Comparison of ENCODE assay signal across 12 cellular contexts in the genomic region with DNA sequence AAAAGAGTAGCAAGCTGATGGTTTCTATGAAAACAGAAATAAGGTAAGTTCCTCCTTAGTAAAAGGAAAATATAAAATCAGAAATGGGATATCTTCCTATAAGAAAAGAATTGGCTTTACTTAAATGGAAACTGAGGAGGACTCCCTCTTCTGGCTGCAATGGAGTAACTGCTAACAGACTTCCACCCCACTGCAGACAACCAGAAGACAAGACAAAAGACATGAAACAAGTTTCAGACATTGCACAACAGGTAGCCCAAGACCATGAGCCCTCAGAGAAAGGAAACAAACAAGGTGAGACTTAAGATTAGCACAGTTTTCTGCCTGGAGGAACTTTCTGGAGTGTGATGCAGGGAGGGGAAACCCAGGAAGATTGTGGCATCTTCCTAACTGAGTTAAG. TPM values are rescaled to one million over a fixed set of nuclear protein-coding genes. Genes with fewer than 3 reads are reported as not detected.
A peak's percentile ranks its signal among the peaks of the same experiment; 100 is the strongest.
DNase-seq lines count a peak whose midpoint lies in the region; ATAC-seq and TF ChIP-seq lines count a peak whose summit lies in the region.
"Had no signal": no experiment of that assay in that cellular context is flagged by ENCODE, and none has a peak within 500 bp of the region (broad histone marks: within the 10 kb centered on the region; RNA-seq: fewer than 3 reads in every experiment).

No MANE protein-coding gene starts in this region.

- peak overlapping the region; percentile 96 for H2AFZ ChIP-seq in H9 (ENCODE audit: low read length)

- POLR2A ChIA-PET in AG04449 (lab: Yijun Ruan, JAX), result no interaction called here

- no peak overlapping the region for H3K4me2 ChIP-seq in H9 (ENCODE audit: insufficient read depth, insufficient read length, low read length)

- no peak overlapping the region for H2BK20ac ChIP-seq in H9 (ENCODE audit: low read depth, low read length, poor library complexity, severe bottlenecking)

- no peak overlapping the region for H4K91ac ChIP-seq in H9 (ENCODE audit: insufficient read length, low read depth, low read length)

- H3K9ac ChIP-seq in H9 (ENCODE audit: extremely low read depth, insufficient read length, low read length) (no peak overlapping the region), SK-N-MC (ENCODE audit: insufficient read length) (peak overlapping the region; percentile 28)

- H2AK5ac ChIP-seq in H9 (ENCODE audit: insufficient read length, low read length), result no peak overlapping the region

- H3K36me3 ChIP-seq in SK-N-MC (ENCODE audit: insufficient read depth, low read length), result no peaks in the 10 kb centered on the region
- no peaks in the 10 kb centered on the region for H3K36me3 ChIP-seq in vagina
- H3K36me3 ChIP-seq in esophagus squamous epithelium, result no peaks in the 10 kb centered on the region
- H3K36me3 ChIP-seq: spleen, thoracic aorta had no signal

- no peak overlapping the region; a peak in 1 of 7 replicates for H3K27ac Mint-ChIP-seq in H9

- H3K27ac ChIP-seq in H9 (ENCODE audit: insufficient read length, low read depth, low read length) (no peak overlapping the region), SK-N-MC (no peak overlapping the region), vagina (no peak overlapping the region), esophagus squamous epithelium (no peak overlapping the region)
- H3K27ac ChIP-seq: spleen, thoracic aorta had no signal

- intact Hi-C loops in vagina (cut with DNase I), result no loop called here
- intact Hi-C loops in esophagus squamous epithelium (cut with DNase I), result no loop called here

- H3K23me2 ChIP-seq in H9 (ENCODE audit: insufficient read length, low read depth, low read length, poor library complexity, severe bottlenecking), result no peaks in the 10 kb centered on the region

- no peak overlapping the region for H3K4ac ChIP-seq in H9 (ENCODE audit: low read depth, low read length)

- no peaks in the 10 kb centered on the region for H3K79me2 ChIP-seq in H9 (ENCODE audit: insufficient read depth, low read length)

- H3K4me3 Mint-ChIP-seq in H9, result no peak overlapping the region

- peaks cover 8% of the 10 kb centered on the region in 2 experiments for H3K4me1 Mint-ChIP-seq in H9

- no peak overlapping the region for H3K23ac ChIP-seq in H9 (ENCODE audit: insufficient read length, low read depth, low read length)

- no peak overlapping the region for H2BK5ac ChIP-seq in H9 (ENCODE audit: insufficient read length, low read length)

- H3K9me3 Mint-ChIP-seq in H9, result peaks cover 0 to 2% of the 10 kb centered on the region in 2 experiments; a peak in 2 of 5 replicates

- H3K4me1 ChIP-seq in H9 (ENCODE audit: insufficient read depth, low read length), result no peaks in the 10 kb centered on the region
- no peaks in the 10 kb centered on the region for H3K4me1 ChIP-seq in vagina
- H3K4me1 ChIP-seq in esophagus squamous epithelium, result peaks cover 0 to 3% (median 0%) of the 10 kb centered on the region in 3 donors
- H3K4me1 ChIP-seq: spleen had no signal

- H3K18ac ChIP-seq in H9 (ENCODE audit: insufficient read length, low read depth, low read length), result no peak overlapping the region

- no peak overlapping the region for H2BK12ac ChIP-seq in H9 (ENCODE audit: insufficient read length, low read depth, low read length)

- H3K27me3 Mint-ChIP-seq in H9 (ENCODE audit: low read depth), result no peaks in the 10 kb centered on the region; the same call in 1 of the 2 replicates

- H4K8ac ChIP-seq in H9 (replicated peaks; ENCODE audit: insufficient read length, low read depth, low read length), result no peak overlapping the region

- TF ChIP-seq POLR2A in vagina (IDR thresholded peaks at IDR 0.05) (no peak), esophagus squamous epithelium (IDR thresholded peaks at IDR 0.05) (no peak)

- no peak overlapping the region for H3T11ph ChIP-seq in H9 (ENCODE audit: low read length)

- no peaks in the 10 kb centered on the region for H3K36me3 Mint-ChIP-seq in H9 (ENCODE audit: insufficient read depth in 1 of 3, low read depth in 3 of 3)

- no peak overlapping the region for H2BK120ac ChIP-seq in H9 (ENCODE audit: low read depth, low read length, poor library complexity, severe bottlenecking)

- no peak overlapping the region for H2BK15ac ChIP-seq in H9 (ENCODE audit: low read depth, low read length)

- H3K4me3 ChIP-seq in AG04449 (ENCODE audit: low read depth, low read length), result no peak overlapping the region
- no peak overlapping the region for H3K4me3 ChIP-seq in SK-N-MC
- no peak overlapping the region for H3K4me3 ChIP-seq in fibroblast of pulmonary artery (replicated peaks; ENCODE audit: low read depth, low read length)
- no peak overlapping the region for H3K4me3 ChIP-seq in vagina
- H3K4me3 ChIP-seq in esophagus squamous epithelium, result no peak overlapping the region
- H3K4me3 ChIP-seq: spleen, thoracic aorta had no signal

- no peak overlapping the region for H3K14ac ChIP-seq in H9 (ENCODE audit: insufficient read depth, low read length)

- TF ChIP-seq CTCF in AG04449 (IDR thresholded peaks at IDR 0.05; ENCODE audit: insufficient read depth, low read length, missing control alignments), result peak; percentile 55
- TF ChIP-seq CTCF in H9 (conservative IDR thresholded peaks at IDR 0.05), result peak; percentile 75
- peak; percentile 74 for TF ChIP-seq CTCF in fibroblast of pulmonary artery (IDR thresholded peaks at IDR 0.05; ENCODE audit: low read length, missing control alignments)
- no peak for TF ChIP-seq CTCF in vagina (IDR thresholded peaks at IDR 0.05)
- peak in 2 of 6 experiments; percentile 21 to 37 for TF ChIP-seq CTCF in esophagus squamous epithelium (IDR thresholded peaks at IDR 0.05)

- DNase-seq in AG04449 (ENCODE audit: low read depth, low spot score) (no peak), H9 (no peak), SK-N-MC (ENCODE audit: low read depth, low spot score) (no peak), fibroblast of pulmonary artery (ENCODE audit: low read depth) (peak; percentile 69), vagina (ENCODE audit: extremely low spot score in 2 of 2) (no peak), CD1c-positive myeloid dendritic cell (ENCODE audit: extremely low spot score) (no peak), esophagus squamous epithelium (lab: John Stamatoyannopoulos, UW) (no peak)
- DNase-seq: activated T-cell treated with anti-CD3 and anti-CD28 coated beads, Interleukin-2, amount 50 U/mL, for 48 hours; NCI-H446; spleen had no signal

- no peak for ATAC-seq in HG02610 (IDR thresholded peaks at IDR 0.05; ENCODE audit: unreplicated experiment)

- H3K27me3 ChIP-seq in H9 (ENCODE audit: insufficient read depth, low read length) (no peaks in the 10 kb centered on the region), vagina (no peaks in the 10 kb centered on the region), esophagus squamous epithelium (peaks cover 0 to 4% (median 0%) of the 10 kb centered on the region in 4 donors)

- no peak overlapping the region for H3K56ac ChIP-seq in H9 (ENCODE audit: insufficient read length, low read depth, low read length)

- CTCF ChIA-PET in AG04449 (lab: Yijun Ruan, JAX), result interaction anchor here (0.5 to 5.2 kb wide), 21 partner anchors 9 to 435 kb away, joined by 3 to 56 read pairs (median 4); a partner anchor contains a TSS

- H4K20me1 ChIP-seq in H9 (ENCODE audit: control insufficient read depth, insufficient read depth, insufficient read length), result no peaks in the 10 kb centered on the region

- no peaks in the 10 kb centered on the region for H3K79me1 ChIP-seq in H9 (ENCODE audit: insufficient read depth, low read depth, low read length, poor library complexity, severe bottlenecking)

- H3K9me3 ChIP-seq in H9 (ENCODE audit: control insufficient read depth, low read depth, low read length) (no peaks in the 10 kb centered on the region), SK-N-MC (ENCODE audit: low read depth, low read length) (no peaks in the 10 kb centered on the region), vagina (no peaks in the 10 kb centered on the region), esophagus squamous epithelium (no peaks in the 10 kb centered on the region)
- H3K9me3 ChIP-seq: thoracic aorta had no signal

- H4K5ac ChIP-seq in H9 (ENCODE audit: insufficient read length, low read depth, low read length), result no peak overlapping the region

RNA-seq across cellular contexts. Expression of a gene that starts 17.0 kb away (rescaled TPM):
- total RNA-seq in H9 (2021), result 1.3 and 1.4 TPM in 2 replicates
- 12.8 TPM for total RNA-seq in vagina
- total RNA-seq in esophagus squamous epithelium, result 1 to 10 TPM in 3 of 4 donors, under 1 TPM in 1; 0.11 to 5.7 (median 1.7) TPM

RNA-seq across cellular contexts. Expression of a gene that starts 28.8 kb away (rescaled TPM):
- total RNA-seq in H9 (2021) (8.1 and 8.4 TPM in 2 replicates), vagina (2.0 TPM), esophagus squamous epithelium (10 to 100 TPM in 1 of 4 donors, 1 to 10 TPM in 1, under 1 TPM in 2; 0.31 to 12.7 (median 1.7) TPM)

Comparison
In these comparisons a context has a peak if more than half of its experiments do, and no peak if none do; other contexts are left out.
1. CTCF ChIP-seq: peak in AG04449 (single experiment), H9 (single experiment) and fibroblast of pulmonary artery (single experiment); none in vagina (0 of 3).